1 cellular context compared by ENCODE assay signal in genomic region chr12:81992461-81992860, GRCh38.
TF ChIP-seq lines count a peak whose summit lies in the region.

No MANE protein-coding gene starts in this region.

TF ChIP-seq in SK-N-SH treated with all-trans-retinoic acid at 6 μM for 48 hours, 23 proteins besides CTCF, POLR2A, EP300 and RAD21 (continued from another document):
- TF ChIP-seq CSRNP3 (CRISPR knock-in tag; IDR thresholded peaks at IDR 0.05), result no peak
